2 cellular contexts compared by ENCODE assay signal in the genomic region with DNA sequence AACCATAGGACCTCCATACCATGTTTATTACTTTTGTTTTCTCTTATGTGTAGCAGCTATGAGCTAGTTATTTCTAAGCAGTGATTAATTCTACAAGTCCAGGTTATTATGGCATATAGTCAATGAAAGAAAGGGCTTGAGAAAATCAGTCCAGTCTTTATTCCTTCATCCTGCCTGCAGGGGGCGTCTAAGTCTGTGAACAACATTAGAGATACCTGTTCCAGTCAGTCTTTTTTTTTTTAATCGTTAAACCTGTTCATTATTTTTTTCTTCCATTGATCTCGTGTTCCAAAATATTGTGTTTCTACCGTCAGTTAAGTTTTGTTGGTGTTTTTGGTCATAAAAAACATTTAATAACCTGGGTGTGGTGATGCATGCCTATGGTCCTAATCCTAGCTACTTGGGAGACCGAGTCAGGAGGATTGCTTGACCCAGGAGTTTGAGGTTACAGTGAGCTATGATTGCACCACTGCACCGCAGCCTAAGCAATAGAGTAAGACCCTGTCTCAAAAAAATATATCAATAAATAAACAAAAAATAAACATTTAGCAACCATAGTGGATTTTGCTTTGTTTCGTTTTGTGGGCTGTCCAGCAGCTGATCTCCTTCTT.
TF ChIP-seq lines count a peak whose summit lies in the region.

No MANE protein-coding gene starts in this region.

TF ChIP-seq in HEK293, 187 proteins besides CTCF, POLR2A, EP300 and RAD21:
- TF ChIP-seq ZNF654 (tag by site-specific recombination; IDR thresholded peaks at IDR 0.05; ENCODE audit: low read depth) (peak; percentile 29; the same call in 1 of the 2 replicates), ZNF2 (tag by site-specific recombination; IDR thresholded peaks at IDR 0.05) (0 out of 2 replicates have a peak, but pooled peaks have one; percentile 49), ZBTB20 (tag by site-specific recombination; IDR thresholded peaks at IDR 0.05) (no peak), ZNF138 (tag by site-specific recombination; IDR thresholded peaks at IDR 0.05; ENCODE audit: borderline replicate concordance) (no peak), ZNF391 (tag by site-specific recombination; IDR thresholded peaks at IDR 0.05; ENCODE audit: borderline replicate concordance, low read depth) (no peak), ZNF324 (tag by site-specific recombination; IDR thresholded peaks at IDR 0.05) (no peak)
- TF ChIP-seq, protein P1, sequence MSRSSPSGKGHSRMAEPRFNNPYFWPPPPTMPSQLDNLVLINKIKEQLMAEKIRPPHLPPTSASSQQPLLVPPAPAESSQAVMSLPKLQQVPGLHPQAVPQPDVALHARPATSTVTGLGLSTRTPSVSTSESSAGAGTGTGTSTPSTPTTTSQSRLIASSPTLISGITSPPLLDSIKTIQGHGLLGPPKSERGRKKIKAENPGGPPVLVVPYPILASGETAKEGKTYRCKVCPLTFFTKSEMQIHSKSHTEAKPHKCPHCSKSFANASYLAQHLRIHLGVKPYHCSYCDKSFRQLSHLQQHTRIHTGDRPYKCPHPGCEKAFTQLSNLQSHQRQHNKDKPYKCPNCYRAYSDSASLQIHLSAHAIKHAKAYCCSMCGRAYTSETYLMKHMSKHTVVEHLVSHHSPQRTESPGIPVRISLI (tag by site-specific recombination; IDR thresholded peaks at IDR 0.05) = 0 out of 2 replicates have a peak, but pooled peaks have one; percentile 23

TF ChIP-seq in H1, 55 proteins besides CTCF, POLR2A, EP300 and RAD21:
- TF ChIP-seq GTF2F1 (IDR thresholded peaks at IDR 0.05; ENCODE audit: borderline replicate concordance, low read depth, low read length) (no peak), HDAC6 (IDR thresholded peaks at IDR 0.05; ENCODE audit: low read depth, low read length) (no peak), SIN3A (conservative IDR thresholded peaks at IDR 0.05 in 1 of 2, IDR thresholded peaks at IDR 0.05 in 1 of 2; ENCODE audit: low read depth in 1 of 2, low read length in 2 of 2) (no peak), RNF2 (IDR thresholded peaks at IDR 0.05; ENCODE audit: borderline replicate concordance, low read depth, low read length, missing control alignments, poor library complexity, severe bottlenecking) (no peak), SUZ12 (IDR thresholded peaks at IDR 0.05; ENCODE audit: low read length) (no peak), TEAD4 (IDR thresholded peaks at IDR 0.05; ENCODE audit: low read depth, low read length) (no peak), SIX5 (IDR thresholded peaks at IDR 0.05; ENCODE audit: low read depth, low read length) (no peak), KDM5A (IDR thresholded peaks at IDR 0.05; ENCODE audit: low read length) (no peak), TAF1 (IDR thresholded peaks at IDR 0.05; ENCODE audit: low read depth, low read length) (no peak), POU5F1 (IDR thresholded peaks at IDR 0.05; ENCODE audit: low read depth, low read length) (no peak), RFX5 (IDR thresholded peaks at IDR 0.05; ENCODE audit: borderline replicate concordance, low read depth, low read length) (no peak), FOSL1 (IDR thresholded peaks at IDR 0.05; ENCODE audit: insufficient read depth, low read depth, low read length) (no peak), HDAC2 (IDR thresholded peaks at IDR 0.05; ENCODE audit: borderline replicate concordance in 1 of 2, low read depth in 2 of 2, low read length in 2 of 2) (no peak), JUND (IDR thresholded peaks at IDR 0.05; ENCODE audit: low read length) (no peak), CEBPB (IDR thresholded peaks at IDR 0.05; ENCODE audit: low read depth, low read length) (no peak), YY1 (IDR thresholded peaks at IDR 0.05; ENCODE audit: low read depth, low read length) (no peak), SRF (IDR thresholded peaks at IDR 0.05; ENCODE audit: low read depth, low read length) (no peak)
- TF ChIP-seq, protein P2, sequence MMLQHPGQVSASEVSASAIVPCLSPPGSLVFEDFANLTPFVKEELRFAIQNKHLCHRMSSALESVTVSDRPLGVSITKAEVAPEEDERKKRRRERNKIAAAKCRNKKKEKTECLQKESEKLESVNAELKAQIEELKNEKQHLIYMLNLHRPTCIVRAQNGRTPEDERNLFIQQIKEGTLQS (IDR thresholded peaks at IDR 0.05; ENCODE audit: insufficient read depth, low read depth, low read length) = no peak
- TF ChIP-seq, protein P3, sequence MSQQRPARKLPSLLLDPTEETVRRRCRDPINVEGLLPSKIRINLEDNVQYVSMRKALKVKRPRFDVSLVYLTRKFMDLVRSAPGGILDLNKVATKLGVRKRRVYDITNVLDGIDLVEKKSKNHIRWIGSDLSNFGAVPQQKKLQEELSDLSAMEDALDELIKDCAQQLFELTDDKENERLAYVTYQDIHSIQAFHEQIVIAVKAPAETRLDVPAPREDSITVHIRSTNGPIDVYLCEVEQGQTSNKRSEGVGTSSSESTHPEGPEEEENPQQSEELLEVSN (IDR thresholded peaks at IDR 0.05) = no peak
